In genomic region chr16:69310479-69311114, GRCh38 we compare ENCODE assay signal across 8 cellular contexts. TPM values are rescaled to one million over a fixed set of nuclear protein-coding genes. Genes with fewer than 3 reads are reported as not detected.
A peak's percentile ranks its signal among the peaks of the same experiment; 100 is the strongest.
DNase-seq lines count a peak whose midpoint lies in the region; ATAC-seq and TF ChIP-seq lines count a peak whose summit lies in the region.

No MANE protein-coding gene starts in this region.

- H3K9me3 Mint-ChIP-seq in natural killer cell = no peaks in the 10 kb centered on the region

- no peaks in the 10 kb centered on the region for H3K27me3 Mint-ChIP-seq in natural killer cell (ENCODE audit: low read depth in 2 of 2)

- peak; percentile 3 for ATAC-seq in GM19023 (IDR thresholded peaks at IDR 0.05; ENCODE audit: unreplicated experiment)
- peak in 1 of 3 donors; percentile 0 for ATAC-seq in natural killer cell
- ATAC-seq in omental fat pad (ENCODE audit: low FRiP score) = no peak

- H3K4me1 Mint-ChIP-seq in natural killer cell = peaks cover 21 to 32% of the 10 kb centered on the region in 2 donors

- no peak for DNase-seq in colonic mucosa
- no peak for DNase-seq in natural killer cell
- no peak for DNase-seq in occipital lobe (lab: John Stamatoyannopoulos, UW)
- DNase-seq in EL = no peak
- no peak for DNase-seq in omental fat pad (ENCODE audit: low spot score)
- no peak for DNase-seq in Kasumi-1 (lab: John Stamatoyannopoulos, UW)

- peak overlapping the region; percentile 86 for H3K4me3 Mint-ChIP-seq in natural killer cell

- H3K9me3 ChIP-seq in HUES48 (ENCODE audit: control insufficient read depth, insufficient read depth, low read length) (no peaks in the 10 kb centered on the region), colonic mucosa (no peaks in the 10 kb centered on the region)

- H3K27ac Mint-ChIP-seq in natural killer cell = peak overlapping the region; percentile 85 to 93

- H3K4me1 ChIP-seq in HUES48 (ENCODE audit: control insufficient read depth, insufficient read depth, low read length) (peaks cover 3% of the 10 kb centered on the region; the same call in 1 of the 2 replicates), colonic mucosa (peaks cover 5% of the 10 kb centered on the region)

- H3K36me3 Mint-ChIP-seq in natural killer cell = no peaks in the 10 kb centered on the region

- H3K27me3 ChIP-seq in HUES48 (ENCODE audit: control insufficient read depth, insufficient read depth, low read length) (no peaks in the 10 kb centered on the region), colonic mucosa (no peaks in the 10 kb centered on the region)

- H3K9ac ChIP-seq in HUES48 (ENCODE audit: low read depth, low read length) = peak overlapping the region; percentile 64
- peak overlapping the region; percentile 69 to 82 for H3K9ac ChIP-seq in colonic mucosa (ENCODE audit: low read depth in 2 of 2, low read length in 2 of 2)

- intact Hi-C loops in colonic mucosa (cut with DNase I) = loop anchor here (10.0 kb wide), 1 partner anchor 64 kb away; no protein-coding TSS in a partner anchor
- intact Hi-C loops in natural killer cell (cut with micrococcal nuclease) = loop anchor here (1.0 kb wide), 1 partner anchor 29 kb away; the partner anchor contains the start of genes COG8 and NIP7

- H3K36me3 ChIP-seq in HUES48 (ENCODE audit: control insufficient read depth, insufficient read depth, low read length) (peaks cover 20% of the 10 kb centered on the region; the same call in 1 of the 2 replicates), colonic mucosa (no peaks in the 10 kb centered on the region)

- peak overlapping the region; percentile 76 for H3K4me3 ChIP-seq in HUES48 (ENCODE audit: low read depth, low read length)
- peak overlapping the region; percentile 38 for H3K4me3 ChIP-seq in colonic mucosa

- no peak for TF ChIP-seq CTCF in colonic mucosa (IDR thresholded peaks at IDR 0.05)
- TF ChIP-seq CTCF in natural killer cell (IDR thresholded peaks at IDR 0.05) = no peak
- no peak for TF ChIP-seq CTCF in omental fat pad (IDR thresholded peaks at IDR 0.05)

- H3K27ac ChIP-seq in HUES48 (ENCODE audit: low read depth, low read length) = peak overlapping the region; percentile 60
- H3K27ac ChIP-seq in colonic mucosa = peak overlapping the region; percentile 90

RNA-seq across cellular contexts. Expression of gene VPS4A, which starts 0.6 kb away (rescaled TPM):
- 10 to 100 TPM; 32.0 to 33.6 TPM for total RNA-seq in colonic mucosa
- total RNA-seq in natural killer cell = 10 to 100 TPM; 60.5 to 71.5 (median 62.5) TPM
- total RNA-seq in occipital lobe = 34.6 TPM
- total RNA-seq in omental fat pad = 10 to 100 TPM; 26.6 to 39.0 (median 34.1) TPM

RNA-seq across cellular contexts. Expression of gene PDF, which starts 19.8 kb away (rescaled TPM):
- total RNA-seq in colonic mucosa = 10 to 100 TPM; 13.2 to 35.1 TPM
- 1 to 10 TPM; 3.0 to 5.7 (median 4.6) TPM for total RNA-seq in natural killer cell
- 9.5 TPM for total RNA-seq in occipital lobe
- 10 to 100 TPM; 12.8 to 25.0 (median 19.1) TPM for total RNA-seq in omental fat pad

RNA-seq across cellular contexts. Expression of gene COG8, which starts 28.8 kb away (rescaled TPM):
- total RNA-seq in colonic mucosa (10 to 100 TPM; 28.4 to 44.5 TPM), natural killer cell (10 to 100 TPM; 26.3 to 34.6 (median 29.0) TPM), occipital lobe (51.6 TPM), omental fat pad (10 to 100 TPM; 26.8 to 50.6 (median 39.4) TPM)

RNA-seq across cellular contexts. Expression of gene NIP7, which starts 29.0 kb away (rescaled TPM):
- total RNA-seq in colonic mucosa (10 to 100 TPM; 22.0 to 23.7 TPM), natural killer cell (10 to 100 TPM; 33.7 to 41.8 (median 37.7) TPM), occipital lobe (14.2 TPM), omental fat pad (10 to 100 TPM; 14.7 to 56.8 (median 17.1) TPM)

RNA-seq across cellular contexts. Expression of gene TMED6, which starts 41.0 kb away (rescaled TPM):
- total RNA-seq in colonic mucosa = 1 to 10 TPM; 3.6 to 6.0 TPM
- total RNA-seq in natural killer cell = 1 to 10 TPM; 1.4 to 1.8 (median 1.6) TPM
- not detected for total RNA-seq in occipital lobe
- total RNA-seq in omental fat pad = not detected
